ENCODE assay signal across 25 cellular contexts in genomic region chr14:56754966-56755365, GRCh38. TPM values are rescaled to one million over a fixed set of nuclear protein-coding genes. Genes with fewer than 3 reads are reported as not detected.
DNase-seq lines count a peak whose midpoint lies in the region; ATAC-seq and TF ChIP-seq lines count a peak whose summit lies in the region.
"Had no signal": no experiment of that assay in that cellular context is flagged by ENCODE, and none has a peak within 500 bp of the region (broad histone marks: within the 10 kb centered on the region; RNA-seq: fewer than 3 reads in every experiment).

No MANE protein-coding gene starts in this region.

- H3K9me3 ChIP-seq in WERI-Rb-1 (ENCODE audit: severe bottlenecking) (no peaks in the 10 kb centered on the region), BE2C (no peaks in the 10 kb centered on the region), gastrocnemius medialis (no peaks in the 10 kb centered on the region)
- H3K9me3 ChIP-seq: pancreas, right lobe of liver, upper lobe of right lung had no signal

- H3K4me3 ChIP-seq in LNCaP clone FGC (ENCODE audit: low read depth, low read length) (no peak overlapping the region), WERI-Rb-1 (ENCODE audit: low read depth, low read length) (no peak overlapping the region), BE2C (ENCODE audit: low read depth, low read length) (no peak overlapping the region), gastrocnemius medialis (no peak overlapping the region)
- H3K4me3 ChIP-seq: hepatocyte, pancreas, right lobe of liver, upper lobe of right lung had no signal

- no peaks in the 10 kb centered on the region for H3K36me3 ChIP-seq in WERI-Rb-1
- H3K36me3 ChIP-seq in BE2C: no peaks in the 10 kb centered on the region
- no peaks in the 10 kb centered on the region for H3K36me3 ChIP-seq in gastrocnemius medialis
- H3K36me3 ChIP-seq: pancreas, right lobe of liver, upper lobe of right lung had no signal

- ATAC-seq in HG02623 (IDR thresholded peaks at IDR 0.05; ENCODE audit: unreplicated experiment): no peak
- ATAC-seq in gastrocnemius medialis: no peak
- ATAC-seq: foreskin keratinocyte, left ventricle myocardium superior, pancreas, right lobe of liver, upper lobe of right lung had no signal

- TF ChIP-seq POLR2A in gastrocnemius medialis (IDR thresholded peaks at IDR 0.05): no peak

- no peaks in the 10 kb centered on the region for H3K27me3 ChIP-seq in WERI-Rb-1 (ENCODE audit: insufficient read depth, low read depth, severe bottlenecking)
- peaks cover 4% of the 10 kb centered on the region; the same call in 1 of the 2 replicates for H3K27me3 ChIP-seq in BE2C
- H3K27me3 ChIP-seq in gastrocnemius medialis: no peaks in the 10 kb centered on the region
- H3K27me3 ChIP-seq: foreskin keratinocyte, hepatocyte, pancreas, right lobe of liver, upper lobe of right lung had no signal

- H3K4me1 ChIP-seq in BE2C (no peaks in the 10 kb centered on the region), gastrocnemius medialis (no peaks in the 10 kb centered on the region)
- H3K4me1 ChIP-seq: foreskin keratinocyte, pancreas, right lobe of liver, upper lobe of right lung had no signal

- in situ Hi-C loops in gastrocnemius medialis (cut with MboI; ENCODE audit: low sequenced_read_pairs in 4 of 4): no loop called here

- H3K27ac ChIP-seq in WERI-Rb-1: peak overlapping the region; percentile 93
- no peak overlapping the region for H3K27ac ChIP-seq in gastrocnemius medialis
- H3K27ac ChIP-seq: foreskin keratinocyte, hepatocyte, KMS-11, pancreas, right lobe of liver, RWPE1, upper lobe of right lung had no signal

- intact Hi-C loops in gastrocnemius medialis (cut with DNase I; ENCODE audit: low total_unique reads): no loop called here

- TF ChIP-seq CTCF in LNCaP clone FGC (IDR thresholded peaks at IDR 0.05; ENCODE audit: control insufficient read depth, extremely low read depth, insufficient read depth) (no peak), WERI-Rb-1 (IDR thresholded peaks at IDR 0.05; ENCODE audit: low read depth, low read length) (no peak), BE2C (IDR thresholded peaks at IDR 0.05; ENCODE audit: low read depth, low read length) (no peak), gastrocnemius medialis (IDR thresholded peaks at IDR 0.05 in 4 of 5, conservative IDR thresholded peaks at IDR 0.05 in 1 of 5) (no peak)

- DNase-seq in DMS 273 (lab: John Stamatoyannopoulos, UW; ENCODE audit: unreplicated experiment) (peak; percentile 83), LNCaP clone FGC (ENCODE audit: low read depth) (peak; percentile 37), NCI-H2196 treated with DMSO at 0.1 percent for 48 hours (lab: John Stamatoyannopoulos, UW; ENCODE audit: unreplicated experiment) (peak; percentile 77), WERI-Rb-1 (peak; percentile 76), BE2C (no peak), gastrocnemius medialis (no peak)
- DNase-seq: activated B cell treated with CpG ODN at 0.5 μM for 24 hours; activated CD4-positive, alpha-beta T cell treated with anti-CD3 and anti-CD28 coated beads, Interleukin-2, amount 50 U/mL, for 4 hours; activated effector memory CD4-positive, alpha-beta T cell treated with Interleukin-2 at 50 U/mL for 16 hours; effector CD8-positive, alpha-beta T cell; foreskin keratinocyte; immature natural killer cell; left ventricle myocardium superior; MV-4-11; NCI-H226; pancreas; right lobe of liver; T1000; upper lobe of right lung had no signal

RNA-seq across cellular contexts. Expression of gene OTX2, which starts 55.3 kb away (rescaled TPM):
- polyA plus RNA-seq in BE2C (2012; ENCODE audit: insufficient read depth, insufficient read length, low read depth): not detected
- total RNA-seq in gastrocnemius medialis: not detected
- total RNA-seq: activated B cell treated with CpG ODN at 0.5 μM for 24 hours, foreskin keratinocyte, left ventricle myocardium superior, pancreas, right lobe of liver, subcutaneous adipose tissue, upper lobe of right lung had no signal
- polyA plus RNA-seq: esophagus, foreskin keratinocyte, immature natural killer cell, pancreas had no signal

Comparison
In these comparisons a context has a peak if more than half of its experiments do, and no peak if none do; other contexts are left out.
1. DNase-seq: peak in DMS 273 (single experiment), LNCaP clone FGC (single experiment), NCI-H2196 treated with DMSO at 0.1 percent for 48 hours (single experiment) and WERI-Rb-1 (single experiment); none in BE2C (single experiment) and gastrocnemius medialis (0 of 2).